Comparison of ENCODE assay signal across 2 cellular contexts in the genomic region with DNA sequence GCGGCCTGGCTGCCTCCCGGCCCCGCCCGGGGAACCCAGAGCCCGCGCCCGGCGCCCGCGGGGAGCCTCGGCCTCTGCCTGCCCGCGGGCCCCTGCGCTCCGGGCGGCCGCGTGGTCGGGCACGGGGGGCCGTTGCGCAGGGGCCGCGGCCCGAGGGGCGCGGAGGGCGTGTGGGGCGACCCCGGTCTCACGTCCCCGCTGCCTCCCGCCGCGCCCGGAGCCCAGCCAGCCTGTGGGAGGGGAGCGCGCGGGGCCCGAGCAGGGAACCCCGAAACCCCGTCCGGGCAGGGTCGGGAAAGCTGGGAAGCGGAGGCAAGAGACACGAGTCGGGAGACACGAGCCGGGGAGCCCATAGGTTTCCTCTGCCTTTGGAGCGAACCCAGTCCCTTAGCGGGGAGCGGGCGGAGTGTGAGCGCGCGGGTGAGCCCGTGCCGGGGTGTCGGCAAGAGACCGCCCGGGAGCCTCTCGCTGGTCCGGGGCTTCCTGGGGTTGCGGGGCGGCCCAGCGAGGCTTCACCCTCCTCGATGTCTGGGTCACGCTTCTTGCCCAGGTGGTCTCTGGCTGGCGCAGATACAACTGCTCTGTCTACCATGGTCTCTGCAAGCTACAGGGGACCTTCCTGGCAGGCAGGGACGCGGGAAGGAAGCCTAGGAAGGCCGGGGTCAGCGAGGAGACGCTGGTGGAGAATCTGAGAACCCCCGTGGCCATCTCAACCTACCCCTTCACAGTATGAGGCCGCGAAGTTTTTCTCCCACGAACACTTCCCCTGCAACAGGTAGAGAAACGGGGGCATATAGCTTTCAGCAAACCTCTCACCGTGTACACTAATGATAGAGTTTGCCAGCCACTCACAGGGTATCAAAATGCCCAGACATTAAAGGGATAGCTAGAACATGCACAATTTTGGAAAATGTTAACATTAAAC.
TF ChIP-seq lines count a peak whose summit lies in the region.

No MANE protein-coding gene starts in this region.

TF ChIP-seq in liver, 16 proteins besides CTCF, POLR2A, EP300 and RAD21:
- no peak for TF ChIP-seq FOXA2 (IDR thresholded peaks at IDR 0.05)
TF ChIP-seq in liver: peak in this region for 0.

TF ChIP-seq in HepG2, 621 proteins besides CTCF, POLR2A, EP300 and RAD21:
- TF ChIP-seq CBX2 (IDR thresholded peaks at IDR 0.05; ENCODE audit: low read depth, low read length): no peak
- no peak for TF ChIP-seq CBX2 (CRISPR knock-in tag; IDR thresholded peaks at IDR 0.05; ENCODE audit: low read depth)
- no peak for TF ChIP-seq ZNF737 (CRISPR knock-in tag; IDR thresholded peaks at IDR 0.05; ENCODE audit: borderline replicate concordance)
- TF ChIP-seq ZNF691 (CRISPR knock-in tag; IDR thresholded peaks at IDR 0.05; ENCODE audit: borderline replicate concordance, low read depth): no peak
- TF ChIP-seq, protein P1, sequence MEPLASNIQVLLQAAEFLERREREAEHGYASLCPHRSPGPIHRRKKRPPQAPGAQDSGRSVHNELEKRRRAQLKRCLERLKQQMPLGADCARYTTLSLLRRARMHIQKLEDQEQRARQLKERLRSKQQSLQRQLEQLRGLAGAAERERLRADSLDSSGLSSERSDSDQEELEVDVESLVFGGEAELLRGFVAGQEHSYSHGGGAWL (CRISPR knock-in tag; IDR thresholded peaks at IDR 0.05): no peak
